9 cellular contexts compared by ENCODE assay signal in the genomic region with DNA sequence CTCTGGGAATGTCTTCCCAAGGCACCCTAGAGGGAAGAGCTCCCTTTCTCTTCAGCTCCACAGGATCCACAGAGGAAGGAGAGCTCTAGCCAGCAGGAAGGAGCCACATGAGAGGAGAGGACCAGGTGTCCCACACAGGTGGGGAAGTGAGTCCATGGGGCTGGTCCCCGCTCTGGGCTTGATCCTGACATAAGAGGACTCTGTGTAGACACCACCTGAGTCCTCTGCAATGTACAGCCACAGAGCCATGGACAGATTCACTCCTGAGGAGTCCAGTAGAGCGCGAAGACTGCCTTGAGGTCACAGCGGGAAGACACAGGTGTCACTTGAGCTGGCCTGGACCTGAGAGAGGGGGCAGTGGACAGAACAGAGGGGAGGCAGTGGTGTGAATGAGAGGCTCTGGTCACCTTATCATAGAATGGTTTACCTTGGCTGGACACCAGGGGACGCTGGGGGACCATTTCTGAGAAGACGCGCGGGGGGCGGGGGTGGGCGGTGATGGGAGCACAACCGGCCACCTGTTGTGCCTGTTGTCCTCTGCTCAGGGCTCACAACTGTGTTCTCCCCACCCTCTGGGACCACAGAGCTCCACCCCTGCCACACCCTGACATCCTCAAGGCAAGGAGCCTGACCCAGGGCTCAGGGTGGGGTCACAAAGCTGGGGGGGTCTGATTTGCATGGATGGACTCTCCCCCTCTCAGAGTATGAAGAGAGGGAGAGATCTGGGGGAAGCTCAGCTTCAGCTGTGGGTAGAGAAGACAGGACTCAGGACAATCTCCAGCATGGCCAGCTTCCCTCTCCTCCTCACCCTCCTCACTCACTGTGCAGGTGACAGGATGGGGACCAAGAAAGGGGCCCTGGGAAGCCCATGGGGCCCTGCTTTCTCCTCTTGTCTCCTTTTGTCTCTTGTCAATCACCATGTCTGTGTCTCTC.
DNase-seq lines count a peak whose midpoint lies in the region; ATAC-seq and TF ChIP-seq lines count a peak whose summit lies in the region.
"Had no signal": no experiment of that assay in that cellular context is flagged by ENCODE, and none has a peak within 500 bp of the region (broad histone marks: within the 10 kb centered on the region; RNA-seq: fewer than 3 reads in every experiment).

No MANE protein-coding gene starts in this region.

- no peak overlapping the region for H3K27ac Mint-ChIP-seq in activated CD8-positive, alpha-beta T cell treated with anti-CD3 and anti-CD28 coated beads for 36 hours
- no peak overlapping the region for H3K27ac Mint-ChIP-seq in osteocyte (ENCODE audit: unreplicated experiment)
- H3K27ac Mint-ChIP-seq: immature natural killer cell had no signal

- peaks cover 28% of the 10 kb centered on the region for H3K27me3 Mint-ChIP-seq in activated CD8-positive, alpha-beta T cell treated with anti-CD3 and anti-CD28 coated beads for 36 hours
- H3K27me3 Mint-ChIP-seq in osteocyte (ENCODE audit: unreplicated experiment): peaks cover 54% of the 10 kb centered on the region

- TF ChIP-seq CTCF in GM10266 (IDR thresholded peaks at IDR 0.05; ENCODE audit: control insufficient read depth, insufficient read depth, low read depth, missing control alignments) (peak; percentile 25), osteocyte (IDR thresholded peaks at IDR 0.05) (no peak)
- TF ChIP-seq CTCF in activated CD8-positive, alpha-beta T cell treated with anti-CD3 and anti-CD28 coated beads for 36 hours (IDR thresholded peaks at IDR 0.05): peak; percentile 11

- H3K36me3 Mint-ChIP-seq in activated CD8-positive, alpha-beta T cell treated with anti-CD3 and anti-CD28 coated beads for 36 hours (ENCODE audit: low read depth): no peaks in the 10 kb centered on the region
- H3K36me3 Mint-ChIP-seq in osteocyte (ENCODE audit: unreplicated experiment): no peaks in the 10 kb centered on the region

- no peak overlapping the region for H3K4me3 Mint-ChIP-seq in activated CD8-positive, alpha-beta T cell treated with anti-CD3 and anti-CD28 coated beads for 36 hours
- H3K4me3 Mint-ChIP-seq in osteocyte (ENCODE audit: unreplicated experiment): no peak overlapping the region
- H3K4me3 Mint-ChIP-seq: immature natural killer cell had no signal

- CTCF ChIA-PET in activated CD8-positive, alpha-beta T cell treated with anti-CD3 and anti-CD28 coated beads for 36 hours (lab: Charles Lee): interaction anchor here (1.0 to 1.5 kb wide), 3 partner anchors 32 to 84 kb away, joined by 3 read pairs; no protein-coding TSS in a partner anchor

- no peaks in the 10 kb centered on the region for H3K9me3 Mint-ChIP-seq in activated CD8-positive, alpha-beta T cell treated with anti-CD3 and anti-CD28 coated beads for 36 hours
- H3K9me3 Mint-ChIP-seq in osteocyte (ENCODE audit: unreplicated experiment): no peaks in the 10 kb centered on the region
- H3K9me3 Mint-ChIP-seq: immature natural killer cell had no signal

- POLR2A ChIA-PET in activated CD8-positive, alpha-beta T cell treated with anti-CD3 and anti-CD28 coated beads for 36 hours (lab: Charles Lee): interaction anchor here (1.4 kb wide), 1 partner anchor 11 kb away, joined by 3 read pairs; no protein-coding TSS in a partner anchor

- peak; percentile 27 for ATAC-seq in activated CD8-positive, alpha-beta T cell treated with anti-CD3 and anti-CD28 coated beads for 36 hours
- no peak for ATAC-seq in HG03139 (IDR thresholded peaks at IDR 0.05; ENCODE audit: unreplicated experiment)

- peak; percentile 34 for DNase-seq in GM10266 (ENCODE audit: extremely low spot score)
- peak; percentile 62 for DNase-seq in HuH-7 (ENCODE audit: low spot score)
- DNase-seq in activated CD8-positive, alpha-beta T cell treated with anti-CD3 and anti-CD28 coated beads for 36 hours: peak; percentile 27
- peak; percentile 77 for DNase-seq in osteocyte (ENCODE audit: extremely low spot score, unreplicated experiment)
- DNase-seq in hippocampal formation (lab: John Stamatoyannopoulos, UW): no peak
- no peak for DNase-seq in NK-92 treated with Interleukin-12 subunit alpha and Interleukin-12 subunit beta, amount 100 ng/mL, for 24 hours (lab: John Stamatoyannopoulos, UW)
- no peak for DNase-seq in stimulated activated CD4-positive, alpha-beta T cell treated with anti-CD3 and anti-CD28 coated beads, Interleukin-1b, Interleukin-23, amount 100 ng/mL, for 48 hours
- DNase-seq: immature natural killer cell had no signal

- no peaks in the 10 kb centered on the region for H3K4me1 Mint-ChIP-seq in activated CD8-positive, alpha-beta T cell treated with anti-CD3 and anti-CD28 coated beads for 36 hours (ENCODE audit: low read depth)
- no peaks in the 10 kb centered on the region for H3K4me1 Mint-ChIP-seq in osteocyte (ENCODE audit: unreplicated experiment)

- intact Hi-C loops in activated CD8-positive, alpha-beta T cell treated with anti-CD3 and anti-CD28 coated beads for 36 hours (cut with micrococcal nuclease): no loop called here

Comparison
In these comparisons a context has a peak if more than half of its experiments do, and no peak if none do; other contexts are left out.
1. DNase-seq: peak in GM10266 (single experiment), HuH-7 (single experiment), activated CD8-positive, alpha-beta T cell treated with anti-CD3 and anti-CD28 coated beads for 36 hours (single experiment) and osteocyte (single experiment); none in hippocampal formation (0 of 2), NK-92 treated with Interleukin-12 subunit alpha and Interleukin-12 subunit beta, amount 100 ng/mL, for 24 hours (single experiment) and stimulated activated CD4-positive, alpha-beta T cell treated with anti-CD3 and anti-CD28 coated beads, Interleukin-1b, Interleukin-23, amount 100 ng/mL, for 48 hours (single experiment).